Comparison of ENCODE assay signal across 25 cellular contexts in genomic region chr2:157333304-157334047, GRCh38. TPM values are rescaled to one million over a fixed set of nuclear protein-coding genes. Genes with fewer than 3 reads are reported as not detected.
DNase-seq lines count a peak whose midpoint lies in the region; ATAC-seq and TF ChIP-seq lines count a peak whose summit lies in the region.
"Had no signal": no experiment of that assay in that cellular context is flagged by ENCODE, and none has a peak within 500 bp of the region (broad histone marks: within the 10 kb centered on the region; RNA-seq: fewer than 3 reads in every experiment).

No MANE protein-coding gene starts in this region.

- no peaks in the 10 kb centered on the region for H3K27me3 Mint-ChIP-seq in activated naive CD8-positive, alpha-beta T cell
- peaks cover 0 to 5% (median 1%) of the 10 kb centered on the region in 3 donors for H3K27me3 Mint-ChIP-seq in immature natural killer cell (ENCODE audit: low read depth in 3 of 3)
- H3K27me3 Mint-ChIP-seq in Caco-2 (ENCODE audit: insufficient read depth, unreplicated experiment): no peaks in the 10 kb centered on the region
- H3K27me3 Mint-ChIP-seq: stimulated activated naive B cell treated with anti-CD40 and anti-IgM and Interleukin-4, amounts not matched to agents 10 μg/mL and 1 μg/mL and 100 μg/mL, for 72 hours had no signal

- TF ChIP-seq POLR2A in breast epithelium (IDR thresholded peaks at IDR 0.05): no peak

- CTCF ChIA-PET in Caco-2 (lab: Charles Lee): no interaction called here

- no peak overlapping the region for H3K4me3 Mint-ChIP-seq in activated naive CD8-positive, alpha-beta T cell
- H3K4me3 Mint-ChIP-seq in immature natural killer cell (no peak overlapping the region), Caco-2 (ENCODE audit: unreplicated experiment) (no peak overlapping the region)
- H3K4me3 Mint-ChIP-seq: nephron progenitor cell; stimulated activated naive B cell treated with anti-CD40 and anti-IgM and Interleukin-4, amounts not matched to agents 10 μg/mL and 1 μg/mL and 100 μg/mL, for 72 hours had no signal

- DNase-seq in stimulated activated CD4-positive, alpha-beta T cell treated with anti-CD3 and anti-CD28 coated beads, Interleukin-15, amount 100 ng/mL, for 24 hours: peak; percentile 14
- DNase-seq in stimulated activated CD4-positive, alpha-beta T cell treated with anti-CD3 and anti-CD28 coated beads, Interleukin-12 subunit alpha, Interleukin-12 subunit beta, amount 100 ng/mL, for 4 hours: no peak
- no peak for DNase-seq in immature natural killer cell
- no peak for DNase-seq in Caco-2
- no peak for DNase-seq in breast epithelium (ENCODE audit: low spot score in 2 of 2)
- DNase-seq: activated CD4-positive, alpha-beta T cell treated with anti-CD3 and anti-CD28 coated beads, Interleukin-2, amount 50 U/mL, for 48 hours; Calu3; effector memory CD4-positive, alpha-beta T cell; head of caudate nucleus; KBM-7; NCI-H187; nephron progenitor cell; NK-92 treated with Interleukin-12 subunit alpha and Interleukin-12 subunit beta, amount 100 ng/mL, for 24 hours; Peyer's patch; posterior cingulate gyrus; sigmoid colon; SJCRH30; stimulated activated naive B cell treated with anti-CD40 and anti-IgM and Interleukin-4, amounts not matched to agents 10 μg/mL and 1 μg/mL and 100 μg/mL, for 72 hours; T-helper 2 cell; transverse colon had no signal

- H3K4me3 ChIP-seq in Caco-2 (ENCODE audit: low read depth, low read length) (no peak overlapping the region), breast epithelium (no peak overlapping the region)
- H3K4me3 ChIP-seq: ascending aorta, HAP-1, Peyer's patch, sigmoid colon, SJCRH30, transverse colon had no signal

- no peaks in the 10 kb centered on the region; the same call in 1 of the 2 replicates for H3K9me3 ChIP-seq in Caco-2
- no peaks in the 10 kb centered on the region for H3K9me3 ChIP-seq in breast epithelium
- H3K9me3 ChIP-seq: ascending aorta, HAP-1, Peyer's patch, sigmoid colon, SJCRH30, transverse colon had no signal

- H3K36me3 ChIP-seq in Caco-2 (ENCODE audit: control insufficient read depth, insufficient read depth, low read length): no peaks in the 10 kb centered on the region
- no peaks in the 10 kb centered on the region for H3K36me3 ChIP-seq in breast epithelium
- H3K36me3 ChIP-seq: ascending aorta, HAP-1, Peyer's patch, sigmoid colon, SJCRH30, transverse colon had no signal

- TF ChIP-seq CTCF in Caco-2 (IDR thresholded peaks at IDR 0.05; ENCODE audit: insufficient read depth in 1 of 2, low read depth in 1 of 2, low read length in 1 of 2, severe bottlenecking in 1 of 2, unreplicated experiment in 1 of 2): no peak
- no peak for TF ChIP-seq CTCF in breast epithelium (IDR thresholded peaks at IDR 0.05)

- H3K27ac ChIP-seq in breast epithelium: no peak overlapping the region
- H3K27ac ChIP-seq: ascending aorta, Peyer's patch, sigmoid colon, SJCRH30, transverse colon, VCaP had no signal

- POLR2A ChIA-PET in Caco-2 (lab: Charles Lee): no interaction called here

- peak overlapping the region; percentile 93 for H3K27ac Mint-ChIP-seq in activated naive CD8-positive, alpha-beta T cell
- peak overlapping the region in 4 of 6 donors; percentile 66 to 83 (median 78) for H3K27ac Mint-ChIP-seq in immature natural killer cell
- H3K27ac Mint-ChIP-seq in Caco-2 (ENCODE audit: unreplicated experiment): no peak overlapping the region
- H3K27ac Mint-ChIP-seq: nephron progenitor cell had no signal

- no peaks in the 10 kb centered on the region for H3K9me3 Mint-ChIP-seq in activated naive CD8-positive, alpha-beta T cell (ENCODE audit: low read depth)
- no peaks in the 10 kb centered on the region for H3K9me3 Mint-ChIP-seq in immature natural killer cell
- no peaks in the 10 kb centered on the region for H3K9me3 Mint-ChIP-seq in Caco-2 (ENCODE audit: unreplicated experiment)
- H3K9me3 Mint-ChIP-seq: nephron progenitor cell; stimulated activated naive B cell treated with anti-CD40 and anti-IgM and Interleukin-4, amounts not matched to agents 10 μg/mL and 1 μg/mL and 100 μg/mL, for 72 hours had no signal

- intact Hi-C loops in Caco-2 (cut with micrococcal nuclease; ENCODE audit: unreplicated experiment) (no loop called here), breast epithelium (cut with DNase I; ENCODE audit: low total_unique reads) (no loop called here)

- H3K27me3 ChIP-seq in Caco-2 (replicated peaks; ENCODE audit: control insufficient read depth, insufficient read depth, low read length): no peaks in the 10 kb centered on the region
- H3K27me3 ChIP-seq in breast epithelium: no peaks in the 10 kb centered on the region
- H3K27me3 ChIP-seq: ascending aorta, Peyer's patch, sigmoid colon, SJCRH30, transverse colon had no signal

- peaks cover 5% of the 10 kb centered on the region for H3K36me3 Mint-ChIP-seq in activated naive CD8-positive, alpha-beta T cell
- H3K36me3 Mint-ChIP-seq in immature natural killer cell (peaks cover 0 to 5% (median 4%) of the 10 kb centered on the region in 3 donors), Caco-2 (ENCODE audit: insufficient read depth, unreplicated experiment) (no peaks in the 10 kb centered on the region)

- peaks cover 94% of the 10 kb centered on the region for H3K4me1 Mint-ChIP-seq in activated naive CD8-positive, alpha-beta T cell (ENCODE audit: low read depth)
- H3K4me1 Mint-ChIP-seq in immature natural killer cell (peaks cover 40 to 51% of the 10 kb centered on the region in 2 donors), Caco-2 (ENCODE audit: low read depth, unreplicated experiment) (no peaks in the 10 kb centered on the region)

- H3K4me1 ChIP-seq in Caco-2 (no peaks in the 10 kb centered on the region), breast epithelium (no peaks in the 10 kb centered on the region)
- H3K4me1 ChIP-seq: ascending aorta, sigmoid colon, SJCRH30 had no signal

- no TSS peak for BruUV-seq in Caco-2 (replicated peaks; lab: Mats Ljungman, UMichigan)

- no peak for ATAC-seq in GM21717 (IDR thresholded peaks at IDR 0.05; ENCODE audit: unreplicated experiment)

RNA-seq across cellular contexts. Expression of gene ERMN, which starts 7.9 kb away (rescaled TPM):
- polyA plus RNA-seq in immature natural killer cell: under 1 TPM in 2 of 3 donors, not detected in 1; 0.17 to 0.42 TPM
- total RNA-seq in Caco-2 (2022) (0.44 and 0.61 TPM in 2 replicates), breast epithelium (1 to 10 TPM; 1.4 to 2.2 (median 1.6) TPM)
- total RNA-seq: ascending aorta, Calu3, SJCRH30 had no signal
